ENCODE assay signal across 8 cellular contexts in genomic region chr2:165698621-165698946, GRCh38.
DNase-seq lines count a peak whose midpoint lies in the region; ATAC-seq and TF ChIP-seq lines count a peak whose summit lies in the region.

No MANE protein-coding gene starts in this region.

- no peak overlapping the region for H3K27ac ChIP-seq in suprapubic skin

- no peaks in the 10 kb centered on the region for H3K36me3 ChIP-seq in suprapubic skin

- 5% methylated on average over 4 of the region's 4 CpGs for WGBS in suprapubic skin

- peak; percentile 61 for TF ChIP-seq CTCF in cardiac fibroblast (IDR thresholded peaks at IDR 0.05; ENCODE audit: low read depth, low read length)
- TF ChIP-seq CTCF in suprapubic skin (IDR thresholded peaks at IDR 0.05), result peak in 1 of 2 donors; percentile 31

- TF ChIP-seq EP300 in suprapubic skin (IDR thresholded peaks at IDR 0.05), result no peak

- H3K9me3 ChIP-seq in suprapubic skin, result no peaks in the 10 kb centered on the region

- no peaks in the 10 kb centered on the region for H3K4me1 ChIP-seq in suprapubic skin

- H3K4me3 ChIP-seq in cardiac fibroblast (replicated peaks in 1 of 2; ENCODE audit: low read depth in 2 of 2, low read length in 2 of 2), result no peak overlapping the region
- H3K4me3 ChIP-seq in suprapubic skin, result no peak overlapping the region

- TF ChIP-seq POLR2A in suprapubic skin (IDR thresholded peaks at IDR 0.05), result no peak

- DNase-seq in G401 (ENCODE audit: low spot score) (peak; percentile 62), HK-2 (ENCODE audit: unreplicated experiment) (peak; percentile 19), NCI-H748 treated with DMSO at 0.1 percent for 48 hours (lab: John Stamatoyannopoulos, UW) (peak; percentile 91), cardiac fibroblast (ENCODE audit: low read depth in 2 of 2) (peak; percentile 76 to 81), kidney tubule cell (ENCODE audit: low spot score) (peak; percentile 67), suprapubic skin (ENCODE audit: low spot score in 2 of 2) (no peak), ureter (ENCODE audit: low spot score) (no peak)

- in situ Hi-C loops in G401 (cut with HindIII; ENCODE audit: low sequenced_read_pairs), result no loop called here

- H3K27me3 ChIP-seq in suprapubic skin, result no peaks in the 10 kb centered on the region

- ATAC-seq in GM21390 (IDR thresholded peaks at IDR 0.05; ENCODE audit: unreplicated experiment), result peak; percentile 82

Comparison
In these comparisons a context has a peak if more than half of its experiments do, and no peak if none do; other contexts are left out.
1. DNase-seq: peak in G401 (single experiment), HK-2 (single experiment), NCI-H748 treated with DMSO at 0.1 percent for 48 hours (single experiment), cardiac fibroblast (2 of 2) and kidney tubule cell (single experiment); none in suprapubic skin (0 of 2) and ureter (single experiment).